ENCODE assay signal across 1 cellular context in genomic region chr22:37893583-37893983, GRCh38.
A peak's percentile ranks its signal among the peaks of the same experiment; 100 is the strongest.
TF ChIP-seq lines count a peak whose summit lies in the region.

No MANE protein-coding gene starts in this region.

TF ChIP-seq in K562, 482 proteins besides CTCF, POLR2A, EP300 and RAD21:
- no peak for TF ChIP-seq GABPA (tag; conservative IDR thresholded peaks at IDR 0.05; ENCODE audit: low read depth)
- TF ChIP-seq HIVEP1 (CRISPR knock-in tag; IDR thresholded peaks at IDR 0.05): no peak
- no peak for TF ChIP-seq GTF3C2 (IDR thresholded peaks at IDR 0.05; ENCODE audit: borderline replicate concordance, extremely low read depth, insufficient read length)
- peak in 1 of 3 experiments; percentile 45 for TF ChIP-seq YY1 (IDR thresholded peaks at IDR 0.05; ENCODE audit: borderline replicate concordance in 1 of 3, control insufficient read depth in 1 of 3, extremely low read depth in 1 of 3, insufficient read depth in 3 of 3, insufficient read length in 1 of 3, insufficient replicate concordance in 2 of 3, low read depth in 1 of 3, low read length in 2 of 3)
- TF ChIP-seq TCF3 (CRISPR knock-in tag; IDR thresholded peaks at IDR 0.05): no peak
